1 cellular context compared by ENCODE assay signal in genomic region chr16:67185866-67186134, GRCh38.
TF ChIP-seq lines count a peak whose summit lies in the region.

No MANE protein-coding gene starts in this region.

TF ChIP-seq in IMR-90, 13 proteins besides CTCF, POLR2A, EP300 and RAD21:
- TF ChIP-seq SMC3 (IDR thresholded peaks at IDR 0.05; ENCODE audit: low read depth, low read length): no peak
- TF ChIP-seq ELK1 (IDR thresholded peaks at IDR 0.05; ENCODE audit: borderline replicate concordance, low read depth, low read length): no peak
- TF ChIP-seq FOS (IDR thresholded peaks at IDR 0.05; ENCODE audit: low read depth, low read length): no peak
- TF ChIP-seq USF2 (IDR thresholded peaks at IDR 0.05; ENCODE audit: low read depth, low read length): no peak
- TF ChIP-seq CEBPB (IDR thresholded peaks at IDR 0.05; ENCODE audit: low read depth, low read length): no peak
- no peak for TF ChIP-seq MAFK (IDR thresholded peaks at IDR 0.05; ENCODE audit: low read depth, low read length)
- no peak for TF ChIP-seq NFE2L2 (IDR thresholded peaks at IDR 0.05; ENCODE audit: low read depth, low read length)
- TF ChIP-seq BHLHE40 (IDR thresholded peaks at IDR 0.05; ENCODE audit: low read depth, low read length): no peak
- TF ChIP-seq MXI1 (IDR thresholded peaks at IDR 0.05; ENCODE audit: borderline replicate concordance, low read depth, low read length): no peak
- no peak for TF ChIP-seq RFX5 (IDR thresholded peaks at IDR 0.05; ENCODE audit: low read depth, low read length)
- no peak for TF ChIP-seq CHD1 (IDR thresholded peaks at IDR 0.05; ENCODE audit: low read depth, low read length)
TF ChIP-seq in IMR-90: peak in this region for 0.
